ENCODE assay signal across 13 cellular contexts in the genomic region with DNA sequence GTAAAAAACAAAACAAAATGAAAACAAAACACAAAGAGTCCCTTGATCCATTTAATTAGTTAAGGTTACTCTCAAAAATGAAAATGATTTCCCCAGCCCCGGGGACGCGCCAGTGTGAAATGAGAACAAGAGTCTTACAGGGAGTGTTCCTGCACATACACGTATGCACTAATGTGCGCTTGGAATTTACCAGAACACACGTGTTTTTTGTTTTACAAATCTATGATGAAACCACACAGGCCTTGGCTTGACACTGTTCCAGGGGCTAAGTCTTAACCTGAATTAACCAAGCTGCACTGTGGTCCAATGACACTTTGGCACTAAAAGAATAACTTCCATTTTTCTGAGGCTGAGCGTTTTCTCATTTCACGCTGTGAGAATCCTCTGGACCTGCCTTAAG.
A peak's percentile ranks its signal among the peaks of the same experiment; 100 is the strongest.
DNase-seq lines count a peak whose midpoint lies in the region; ATAC-seq and TF ChIP-seq lines count a peak whose summit lies in the region.
"Had no signal": no experiment of that assay in that cellular context is flagged by ENCODE, and none has a peak within 500 bp of the region (broad histone marks: within the 10 kb centered on the region; RNA-seq: fewer than 3 reads in every experiment).

No MANE protein-coding gene starts in this region.

- POLR2A ChIA-PET in activated CD4-positive, alpha-beta T cell treated with anti-CD3 and anti-CD28 coated beads for 36 hours (lab: Charles Lee) = no interaction called here

- H3K4me1 Mint-ChIP-seq in activated CD4-positive, alpha-beta T cell treated with anti-CD3 and anti-CD28 coated beads for 36 hours = peaks cover 83% of the 10 kb centered on the region
- H3K4me1 Mint-ChIP-seq in chondrocyte (ENCODE audit: low read depth) (peaks cover 57% of the 10 kb centered on the region), memory B cell (peaks cover 44% of the 10 kb centered on the region)

- no peak for TF ChIP-seq CTCF in chondrocyte (IDR thresholded peaks at IDR 0.05)
- no peak for TF ChIP-seq CTCF in upper lobe of left lung (IDR thresholded peaks at IDR 0.05)
- no peak for TF ChIP-seq CTCF in GM13976 (IDR thresholded peaks at IDR 0.05; ENCODE audit: borderline replicate concordance, control extremely low read depth, extremely low read depth, insufficient read depth, missing control alignments)

- TF ChIP-seq POLR2A in upper lobe of left lung (IDR thresholded peaks at IDR 0.05) = no peak

- H3K27me3 ChIP-seq in subcutaneous abdominal adipose tissue (ENCODE audit: control insufficient read depth in 5 of 5, insufficient read depth in 4 of 5, low read length in 5 of 5) (no peaks in the 10 kb centered on the region), upper lobe of left lung (no peaks in the 10 kb centered on the region)

- H3K36me3 Mint-ChIP-seq in activated CD4-positive, alpha-beta T cell treated with anti-CD3 and anti-CD28 coated beads for 36 hours (ENCODE audit: low read depth) = peaks cover 26% of the 10 kb centered on the region
- peaks cover 5% of the 10 kb centered on the region for H3K36me3 Mint-ChIP-seq in chondrocyte (ENCODE audit: low read depth)
- peaks cover 15% of the 10 kb centered on the region for H3K36me3 Mint-ChIP-seq in memory B cell

- peak overlapping the region; percentile 39 for H3K27ac Mint-ChIP-seq in activated CD4-positive, alpha-beta T cell treated with anti-CD3 and anti-CD28 coated beads for 36 hours
- peak overlapping the region; percentile 38 for H3K27ac Mint-ChIP-seq in chondrocyte (ENCODE audit: unreplicated experiment)
- peak overlapping the region; percentile 47 for H3K27ac Mint-ChIP-seq in memory B cell
- H3K27ac Mint-ChIP-seq: activated CD8-positive, alpha-beta memory T cell treated with anti-CD3 and anti-CD28 coated beads, Interleukin-2, amount 10 ng/mL, durations not matched to agents 7 days and 5 days had no signal

- peak overlapping the region in 1 of 5 donors; percentile 4 for H3K9ac ChIP-seq in subcutaneous abdominal adipose tissue (ENCODE audit: low read length in 5 of 5)

- H3K4me3 Mint-ChIP-seq in activated CD4-positive, alpha-beta T cell treated with anti-CD3 and anti-CD28 coated beads for 36 hours = no peak overlapping the region
- H3K4me3 Mint-ChIP-seq in chondrocyte (ENCODE audit: unreplicated experiment) (no peak overlapping the region), memory B cell (no peak overlapping the region)
- H3K4me3 Mint-ChIP-seq: activated CD8-positive, alpha-beta memory T cell treated with anti-CD3 and anti-CD28 coated beads, Interleukin-2, amount 10 ng/mL, durations not matched to agents 7 days and 5 days had no signal

- H3K9me3 ChIP-seq in subcutaneous abdominal adipose tissue (ENCODE audit: control insufficient read depth in 5 of 5, low read length in 5 of 5) (no peaks in the 10 kb centered on the region), upper lobe of left lung (no peaks in the 10 kb centered on the region)

- ATAC-seq in activated CD4-positive, alpha-beta T cell treated with anti-CD3 and anti-CD28 coated beads for 36 hours = no peak
- no peak for ATAC-seq in memory B cell (ENCODE audit: low read depth)
- no peak for ATAC-seq in upper lobe of left lung (ENCODE audit: low FRiP score in 2 of 2)
- no peak for ATAC-seq in GM18517 (IDR thresholded peaks at IDR 0.05; ENCODE audit: unreplicated experiment)
- ATAC-seq: activated CD8-positive, alpha-beta memory T cell treated with anti-CD3 and anti-CD28 coated beads, Interleukin-2, amount 10 ng/mL, durations not matched to agents 7 days and 5 days had no signal

- H3K4me3 ChIP-seq in subcutaneous abdominal adipose tissue (ENCODE audit: low read depth in 1 of 5, low read length in 5 of 5) = no peak overlapping the region
- H3K4me3 ChIP-seq in upper lobe of left lung = no peak overlapping the region

- WGBS in upper lobe of left lung, 2 donors = 60 to 74% methylated on average over 8 of the region's 8 CpGs

- DNase-seq in activated CD4-positive, alpha-beta T cell treated with anti-CD3 and anti-CD28 coated beads for 36 hours = no peak
- DNase-seq in activated CD4-positive, alpha-beta T cell treated with anti-CD3 and anti-CD28 coated beads, Interleukin-2, amount 50 U/mL, for 4 hours = no peak
- DNase-seq in chondrocyte (ENCODE audit: low spot score) = no peak
- DNase-seq in memory B cell (ENCODE audit: low spot score in 2 of 2) = no peak
- no peak for DNase-seq in upper lobe of left lung
- DNase-seq in GM13976 (ENCODE audit: low spot score) = no peak
- DNase-seq: activated CD8-positive, alpha-beta memory T cell treated with anti-CD3 and anti-CD28 coated beads, Interleukin-2, amount 10 ng/mL, durations not matched to agents 7 days and 5 days; effector CD4-positive, alpha-beta T cell; NCI-H1694; NCI-H748 treated with DMSO at 0.1 percent for 48 hours had no signal

- in situ Hi-C loops in GM13976 (cut with MboI; ENCODE audit: low sequenced_read_pairs, unreplicated experiment) = no loop called here

- CTCF ChIA-PET in activated CD4-positive, alpha-beta T cell treated with anti-CD3 and anti-CD28 coated beads for 36 hours (lab: Charles Lee) = interaction anchor here (2.4 to 2.8 kb wide), 2 partner anchors 9 to 29 kb away, joined by 5 to 19 read pairs; no protein-coding TSS in a partner anchor

- H3K36me3 ChIP-seq in subcutaneous abdominal adipose tissue (ENCODE audit: control insufficient read depth in 5 of 5, insufficient read depth in 5 of 5, low read length in 5 of 5) (peaks cover 0 to 18% (median 12%) of the 10 kb centered on the region in 5 donors), upper lobe of left lung (peaks cover 0 to 4% (median 2%) of the 10 kb centered on the region in 4 donors)

- intact Hi-C loops in activated CD4-positive, alpha-beta T cell treated with anti-CD3 and anti-CD28 coated beads for 36 hours (cut with DNase I, micrococcal nuclease) = no loop called here

- peak overlapping the region; percentile 87 for H3K27ac ChIP-seq in subcutaneous abdominal adipose tissue (ENCODE audit: low read depth, low read length)
- peak overlapping the region in 2 of 4 donors; percentile 52 to 67 for H3K27ac ChIP-seq in upper lobe of left lung
- H3K27ac ChIP-seq: 22Rv1 had no signal

- H3K4me1 ChIP-seq in subcutaneous abdominal adipose tissue (ENCODE audit: control insufficient read depth in 5 of 5, insufficient read depth in 5 of 5, low read length in 5 of 5) (peaks cover 24 to 89% (median 83%) of the 10 kb centered on the region in 5 donors), upper lobe of left lung (peaks cover 66 to 93% (median 72%) of the 10 kb centered on the region in 4 donors)

- no peaks in the 10 kb centered on the region for H3K27me3 Mint-ChIP-seq in activated CD4-positive, alpha-beta T cell treated with anti-CD3 and anti-CD28 coated beads for 36 hours
- H3K27me3 Mint-ChIP-seq in chondrocyte (ENCODE audit: low read depth) (no peaks in the 10 kb centered on the region), memory B cell (no peaks in the 10 kb centered on the region)
- H3K27me3 Mint-ChIP-seq: activated CD8-positive, alpha-beta memory T cell treated with anti-CD3 and anti-CD28 coated beads, Interleukin-2, amount 10 ng/mL, durations not matched to agents 7 days and 5 days had no signal

- no peak for TF ChIP-seq EP300 in upper lobe of left lung (IDR thresholded peaks at IDR 0.05)

- H3K9me3 Mint-ChIP-seq in activated CD4-positive, alpha-beta T cell treated with anti-CD3 and anti-CD28 coated beads for 36 hours (ENCODE audit: low read depth) = no peaks in the 10 kb centered on the region
- H3K9me3 Mint-ChIP-seq in chondrocyte (ENCODE audit: low read depth) = no peaks in the 10 kb centered on the region
- no peaks in the 10 kb centered on the region for H3K9me3 Mint-ChIP-seq in memory B cell
